In the genomic region with DNA sequence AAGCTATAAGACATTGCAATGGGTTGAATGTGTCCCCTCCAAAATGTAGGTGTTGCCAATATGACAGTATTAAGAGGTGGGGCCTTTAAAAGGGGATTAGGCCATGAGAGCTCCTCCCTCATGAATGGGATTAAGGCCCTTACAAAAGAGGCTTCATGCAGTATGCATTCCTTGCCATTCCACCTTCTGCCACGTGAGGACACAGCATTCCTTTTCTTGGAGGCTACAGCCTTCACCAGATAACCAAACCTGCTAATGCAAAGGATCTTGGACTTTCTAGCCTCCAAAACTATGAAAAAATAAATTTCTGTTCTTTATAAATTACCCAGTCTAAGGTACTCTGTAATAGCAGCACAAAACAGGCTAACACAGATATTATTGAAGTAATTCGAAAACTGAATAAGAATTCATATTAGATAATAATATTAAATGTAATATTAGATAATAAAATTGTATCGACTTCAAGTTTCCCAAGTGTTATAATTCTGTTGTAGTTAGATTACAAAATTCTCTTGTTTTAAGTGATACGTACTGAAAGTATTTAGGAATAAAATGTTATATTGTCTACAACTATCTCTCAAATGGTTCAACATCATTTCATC, we compare ENCODE assay signal across 8 cellular contexts. TPM values are rescaled to one million over a fixed set of nuclear protein-coding genes. Genes with fewer than 3 reads are reported as not detected.
DNase-seq lines count a peak whose midpoint lies in the region; ATAC-seq and TF ChIP-seq lines count a peak whose summit lies in the region.

No MANE protein-coding gene starts in this region.

- DNase-seq in AG09309 (ENCODE audit: low read depth) = no peak
- peak; percentile 71 for DNase-seq in HT1080 (ENCODE audit: low read depth)
- DNase-seq in SW480 (ENCODE audit: low spot score) = peak; percentile 39
- peak; percentile 41 for DNase-seq in iPS-NIHi11 (ENCODE audit: low spot score)
- no peak for DNase-seq in activated CD4-positive, alpha-beta T cell treated with anti-CD3 and anti-CD28 coated beads for 1 hour
- DNase-seq in NCI-H2029 treated with DMSO at 0.1 percent for 48 hours (lab: John Stamatoyannopoulos, UW) = no peak

- H3K4me3 ChIP-seq in AG09309 (ENCODE audit: control insufficient read depth, low read depth, low read length) = no peak overlapping the region

- ATAC-seq in HG03354 (IDR thresholded peaks at IDR 0.05; ENCODE audit: poor library complexity, severe bottlenecking, unreplicated experiment) = no peak
- ATAC-seq in GM19467 (IDR thresholded peaks at IDR 0.05; ENCODE audit: unreplicated experiment) = no peak

- peak; percentile 71 for TF ChIP-seq CTCF in AG09309 (IDR thresholded peaks at IDR 0.05; ENCODE audit: control insufficient read depth, insufficient read depth, low read depth, low read length, missing control alignments)

RNA-seq across cellular contexts. Expression of gene ATP8B4, which starts 29.4 kb away (rescaled TPM):
- 0.21 and 0.60 TPM in 2 replicates for total RNA-seq in HT1080 (2014; rRNA removed; shearing (Covaris generic))
- 0.03 TPM in 1 of 2 replicates, not detected in the other for polyA plus RNA-seq in HT1080 (2015; cell fraction: cytosol; rRNA removed)
- 0.10 and 0.51 TPM in 2 replicates for polyA plus RNA-seq in HT1080 (2015; cell fraction: nucleus; rRNA removed)

RNA-seq across cellular contexts. Expression of gene SLC27A2, which starts 33.5 kb away (rescaled TPM):
- total RNA-seq in HT1080 (2014; rRNA removed; shearing (Covaris generic)) = not detected in 2 replicates
- 0.02 and 0.09 TPM in 2 replicates for polyA plus RNA-seq in HT1080 (2015; cell fraction: cytosol; rRNA removed)
- not detected in 2 replicates for polyA plus RNA-seq in HT1080 (2015; cell fraction: nucleus; rRNA removed)

Comparison
In these comparisons a context has a peak if more than half of its experiments do, and no peak if none do; other contexts are left out.
1. DNase-seq: peak in HT1080 (single experiment), SW480 (single experiment) and iPS-NIHi11 (single experiment); none in AG09309 (single experiment), activated CD4-positive, alpha-beta T cell treated with anti-CD3 and anti-CD28 coated beads for 1 hour (single experiment) and NCI-H2029 treated with DMSO at 0.1 percent for 48 hours (single experiment).